Comparison of ENCODE assay signal across 35 cellular contexts in genomic region chr3:147483145-147483544, GRCh38.
A peak's percentile ranks its signal among the peaks of the same experiment; 100 is the strongest.
DNase-seq lines count a peak whose midpoint lies in the region; ATAC-seq and TF ChIP-seq lines count a peak whose summit lies in the region.
"Had no signal": no experiment of that assay in that cellular context is flagged by ENCODE, and none has a peak within 500 bp of the region (broad histone marks: within the 10 kb centered on the region; RNA-seq: fewer than 3 reads in every experiment).

No MANE protein-coding gene starts in this region.

- no peaks in the 10 kb centered on the region for H4K20me1 ChIP-seq in OCI-LY3 (ENCODE audit: insufficient read depth, low read length)
- no peaks in the 10 kb centered on the region for H4K20me1 ChIP-seq in SK-N-SH (ENCODE audit: insufficient read depth)
- H4K20me1 ChIP-seq: BLaER1; BLaER1 treated with 17β-estradiol and CSF1 and Interleukin-3, amounts not matched to agents 10 nM and 100 nM had no signal

- H3K36me3 Mint-ChIP-seq in activated T-helper 1 cell treated with anti-CD3 and anti-CD28 coated beads, Interleukin-12 subunit alpha, Interleukin-12 subunit beta, Interleukin-2, Interleukin-4 antibody, amounts not matched to agents 30 ng/mL and 10 ng/mL and 1 ng/mL, durations not matched to agents 14 hours and 24 hours and 36 hours (ENCODE audit: low read depth): no peaks in the 10 kb centered on the region
- H3K36me3 Mint-ChIP-seq: CD14-positive monocyte; CD4-positive, alpha-beta memory T cell; CD4-positive, CD25-positive, alpha-beta regulatory T cell; CD8-positive, alpha-beta memory T cell; CD8-positive, alpha-beta T cell had no signal

- H3K27ac Mint-ChIP-seq in activated T-helper 1 cell treated with anti-CD3 and anti-CD28 coated beads, Interleukin-12 subunit alpha, Interleukin-12 subunit beta, Interleukin-2, Interleukin-4 antibody, amounts not matched to agents 30 ng/mL and 10 ng/mL and 1 ng/mL, durations not matched to agents 14 hours and 24 hours and 36 hours: no peak overlapping the region
- H3K27ac Mint-ChIP-seq: B cell; CD14-positive monocyte; CD4-positive, alpha-beta memory T cell; CD4-positive, alpha-beta T cell; CD4-positive, CD25-positive, alpha-beta regulatory T cell; CD8-positive, alpha-beta memory T cell; CD8-positive, alpha-beta T cell had no signal

- no peak for TF ChIP-seq CTCF in OCI-LY3 (IDR thresholded peaks at IDR 0.05; ENCODE audit: low read depth, low read length)
- no peak for TF ChIP-seq CTCF in SK-N-SH (IDR thresholded peaks at IDR 0.05)

- H3K4me1 ChIP-seq in OCI-LY3 (ENCODE audit: low read length): peaks cover 35% of the 10 kb centered on the region
- no peaks in the 10 kb centered on the region; a peak in 1 of 4 replicates for H3K4me1 ChIP-seq in SK-N-SH (ENCODE audit: control insufficient read depth in 1 of 2, insufficient read depth in 2 of 2, low read depth in 1 of 2, low read length in 1 of 2)
- H3K4me1 ChIP-seq: A549; BE2C; BLaER1; BLaER1 treated with 17β-estradiol and CSF1 and Interleukin-3, amounts not matched to agents 10 nM and 100 nM; Caco-2 had no signal

- peak; percentile 28; the same call in 2 of the 3 replicates for ATAC-seq in SK-N-SH treated with all-trans-retinoic acid at 6 μM for 48 hours
- ATAC-seq: A549; CD8-positive, alpha-beta T cell had no signal

- no peaks in the 10 kb centered on the region for H3K27me3 ChIP-seq in OCI-LY3 (ENCODE audit: low read depth, low read length)
- H3K27me3 ChIP-seq in SK-N-SH (ENCODE audit: insufficient read depth): no peaks in the 10 kb centered on the region
- H3K27me3 ChIP-seq: BE2C; BLaER1; BLaER1 treated with 17β-estradiol and CSF1 and Interleukin-3, amounts not matched to agents 10 nM and 100 nM had no signal

- CTCF ChIA-PET in SK-N-SH (lab: Yijun Ruan, JAX): no interaction called here

- 0 out of 2 replicates have a peak, but pooled peaks cover 4% of the 10 kb centered on the region for H3K9me3 ChIP-seq in OCI-LY3 (ENCODE audit: insufficient read depth, low read length)
- no peaks in the 10 kb centered on the region for H3K9me3 ChIP-seq in SK-N-SH
- H3K9me3 ChIP-seq: A549; BE2C; BLaER1; BLaER1 treated with 17β-estradiol and CSF1 and Interleukin-3, amounts not matched to agents 10 nM and 100 nM; Caco-2 had no signal

- no peak; a peak in 1 of 4 replicates for TF ChIP-seq EP300 in SK-N-SH (IDR thresholded peaks at IDR 0.05; ENCODE audit: borderline replicate concordance in 1 of 2, low read depth in 1 of 2, low read length in 1 of 2)

- TF ChIP-seq RAD21 in SK-N-SH (IDR thresholded peaks at IDR 0.05; ENCODE audit: low read length): no peak

- H2AFZ ChIP-seq in OCI-LY3 (ENCODE audit: low read depth, low read length) (no peak overlapping the region), SK-N-SH (ENCODE audit: low read depth) (no peak overlapping the region)

- intact Hi-C loops in activated T-helper 1 cell treated with anti-CD3 and anti-CD28 coated beads, Interleukin-12 subunit alpha, Interleukin-12 subunit beta, Interleukin-2, Interleukin-4 antibody, amounts not matched to agents 30 ng/mL and 10 ng/mL and 1 ng/mL, durations not matched to agents 14 hours and 24 hours and 36 hours (cut with micrococcal nuclease): no loop called here

- no peaks in the 10 kb centered on the region for H3K27me3 Mint-ChIP-seq in activated T-helper 1 cell treated with anti-CD3 and anti-CD28 coated beads, Interleukin-12 subunit alpha, Interleukin-12 subunit beta, Interleukin-2, Interleukin-4 antibody, amounts not matched to agents 30 ng/mL and 10 ng/mL and 1 ng/mL, durations not matched to agents 14 hours and 24 hours and 36 hours (ENCODE audit: insufficient read depth)
- H3K27me3 Mint-ChIP-seq: B cell; CD4-positive, alpha-beta memory T cell; CD4-positive, alpha-beta T cell; CD4-positive, CD25-positive, alpha-beta regulatory T cell; CD8-positive, alpha-beta memory T cell had no signal

- H3K36me3 ChIP-seq in OCI-LY3 (replicated peaks; ENCODE audit: low read depth, low read length) (peaks cover 28% of the 10 kb centered on the region), SK-N-SH (replicated peaks in 1 of 2; ENCODE audit: control insufficient read depth in 1 of 2, insufficient read depth in 2 of 2, low read length in 1 of 2) (no peaks in the 10 kb centered on the region)
- H3K36me3 ChIP-seq: BE2C; BLaER1; BLaER1 treated with 17β-estradiol and CSF1 and Interleukin-3, amounts not matched to agents 10 nM and 100 nM had no signal

- H3K9ac ChIP-seq in OCI-LY3 (ENCODE audit: low read length) (peak overlapping the region; percentile 63), SK-N-SH (no peak overlapping the region)
- H3K9ac ChIP-seq: BLaER1; BLaER1 treated with 17β-estradiol and CSF1 and Interleukin-3, amounts not matched to agents 10 nM and 100 nM had no signal

- 15% methylated on average over 1 of the region's 1 CpG for WGBS in SK-N-SH (ENCODE audit: low lambda C conversion rate)

- H3K9me2 ChIP-seq in SK-N-SH: no peaks in the 10 kb centered on the region

- no peaks in the 10 kb centered on the region for H3K4me1 Mint-ChIP-seq in activated T-helper 1 cell treated with anti-CD3 and anti-CD28 coated beads, Interleukin-12 subunit alpha, Interleukin-12 subunit beta, Interleukin-2, Interleukin-4 antibody, amounts not matched to agents 30 ng/mL and 10 ng/mL and 1 ng/mL, durations not matched to agents 14 hours and 24 hours and 36 hours (ENCODE audit: low read depth)
- H3K4me1 Mint-ChIP-seq: B cell; CD14-positive monocyte; CD4-positive, alpha-beta memory T cell; CD4-positive, CD25-positive, alpha-beta regulatory T cell; CD8-positive, alpha-beta memory T cell had no signal

- no peak overlapping the region for H3K4me3 Mint-ChIP-seq in activated T-helper 1 cell treated with anti-CD3 and anti-CD28 coated beads, Interleukin-12 subunit alpha, Interleukin-12 subunit beta, Interleukin-2, Interleukin-4 antibody, amounts not matched to agents 30 ng/mL and 10 ng/mL and 1 ng/mL, durations not matched to agents 14 hours and 24 hours and 36 hours
- H3K4me3 Mint-ChIP-seq: B cell; CD14-positive monocyte; CD4-positive, alpha-beta memory T cell; CD4-positive, alpha-beta T cell; CD4-positive, CD25-positive, alpha-beta regulatory T cell; CD8-positive, alpha-beta memory T cell; CD8-positive, alpha-beta T cell had no signal

- POLR2A ChIA-PET in SK-N-SH (lab: Yijun Ruan, JAX): no interaction called here

- peak; percentile 93 for DNase-seq in SK-N-DZ (ENCODE audit: low spot score)
- peak; percentile 1 for DNase-seq in SK-N-SH
- DNase-seq in cerebellum (ENCODE audit: low spot score): no peak
- no peak for DNase-seq in activated T-helper 1 cell treated with anti-CD3 and anti-CD28 coated beads, Interleukin-12 subunit alpha, Interleukin-12 subunit beta, Interleukin-2, Interleukin-4 antibody, amounts not matched to agents 30 ng/mL and 10 ng/mL and 1 ng/mL, durations not matched to agents 14 hours and 24 hours and 36 hours (ENCODE audit: low spot score)
- DNase-seq in NCI-H146 (lab: John Stamatoyannopoulos, UW): no peak
- no peak for DNase-seq in NCI-H526 treated with DMSO at 0.1 percent for 48 hours (lab: John Stamatoyannopoulos, UW)
- DNase-seq: 8988T; ACHN; AML-193; BE2C; C1 segment of cervical spinal cord; Caco-2; Calu3; CD4-positive, alpha-beta memory T cell; CD4-positive, alpha-beta T cell; CD4-positive, CD25-positive, alpha-beta regulatory T cell; CD8-positive, alpha-beta memory T cell; CD8-positive, alpha-beta T cell; COR-L47; DMS 273 treated with DMSO at 0.1 percent for 48 hours; DMS153; DMS53; DMS79; DMS79 treated with DMSO at 0.1 percent for 48 hours; DND-41; EL had no signal

- H3F3A ChIP-seq in SK-N-SH (replicated peaks; ENCODE audit: insufficient read depth): no peaks in the 10 kb centered on the region

- H3K4me2 ChIP-seq in OCI-LY3 (ENCODE audit: low read length) (peak overlapping the region; percentile 67), SK-N-SH (no peak overlapping the region)
- H3K4me2 ChIP-seq: A549; BLaER1; BLaER1 treated with 17β-estradiol and CSF1 and Interleukin-3, amounts not matched to agents 10 nM and 100 nM had no signal

- H3K79me2 ChIP-seq in OCI-LY3 (ENCODE audit: low read length) (no peaks in the 10 kb centered on the region), SK-N-SH (ENCODE audit: insufficient read depth) (no peaks in the 10 kb centered on the region)

- peaks cover 9% of the 10 kb centered on the region for H3K9me3 Mint-ChIP-seq in activated T-helper 1 cell treated with anti-CD3 and anti-CD28 coated beads, Interleukin-12 subunit alpha, Interleukin-12 subunit beta, Interleukin-2, Interleukin-4 antibody, amounts not matched to agents 30 ng/mL and 10 ng/mL and 1 ng/mL, durations not matched to agents 14 hours and 24 hours and 36 hours

- H3K4me3 ChIP-seq in OCI-LY3 (ENCODE audit: low read length): peak overlapping the region; percentile 51
- H3K4me3 ChIP-seq in SK-N-SH (ENCODE audit: low read depth in 2 of 2, low read length in 1 of 2): no peak overlapping the region
- H3K4me3 ChIP-seq: A549; BLaER1; BLaER1 treated with 17β-estradiol and CSF1 and Interleukin-3, amounts not matched to agents 10 nM and 100 nM had no signal

- H3K27ac ChIP-seq in OCI-LY3 (ENCODE audit: low read length) (peak overlapping the region; percentile 98), SK-N-SH (ENCODE audit: low read depth in 2 of 2, low read length in 1 of 2) (peak overlapping the region in 1 of 2 experiments; percentile 34; a peak in 1 of 4 replicates)
- H3K27ac ChIP-seq: 22Rv1; A549; BLaER1; BLaER1 treated with 17β-estradiol and CSF1 and Interleukin-3, amounts not matched to agents 10 nM and 100 nM; C4-2B had no signal

TF ChIP-seq in SK-N-SH, 30 proteins besides CTCF, POLR2A, EP300 and RAD21 (continues in another document):
- no peak for TF ChIP-seq TCF12 (IDR thresholded peaks at IDR 0.05)

TF ChIP-seq in SK-N-SH treated with all-trans-retinoic acid at 6 μM for 48 hours, 23 proteins besides CTCF, POLR2A, EP300 and RAD21 (continues in another document):
- TF ChIP-seq ZC3H10 (CRISPR knock-in tag; IDR thresholded peaks at IDR 0.05) (no peak), OSR1 (CRISPR knock-in tag; IDR thresholded peaks at IDR 0.05) (no peak)

Comparison
In these comparisons a context has a peak if more than half of its experiments do, and no peak if none do; other contexts are left out.
1. DNase-seq: peak in SK-N-DZ (single experiment) and SK-N-SH (single experiment); none in cerebellum (single experiment), activated T-helper 1 cell treated with anti-CD3 and anti-CD28 coated beads, Interleukin-12 subunit alpha, Interleukin-12 subunit beta, Interleukin-2, Interleukin-4 antibody, amounts not matched to agents 30 ng/mL and 10 ng/mL and 1 ng/mL, durations not matched to agents 14 hours and 24 hours and 36 hours (single experiment), NCI-H146 (single experiment) and NCI-H526 treated with DMSO at 0.1 percent for 48 hours (single experiment).